ENCODE assay signal across 35 cellular contexts in genomic region chr4:84931274-84931673, GRCh38.
"Had no signal": no experiment of that assay in that cellular context is flagged by ENCODE, and none has a peak within 500 bp of the region (broad histone marks: within the 10 kb centered on the region; RNA-seq: fewer than 3 reads in every experiment).

No MANE protein-coding gene starts in this region.

- H3K36me3 ChIP-seq: MG63, Peyer's patch had no signal

- H3K4me1 Mint-ChIP-seq: activated CD4-positive, alpha-beta memory T cell treated with anti-CD3 and anti-CD28 coated beads, Interleukin-2, amount 10 ng/mL, durations not matched to agents 7 days and 5 days; activated CD8-positive, alpha-beta memory T cell treated with anti-CD3 and anti-CD28 coated beads, Interleukin-2, amount 10 ng/mL, durations not matched to agents 7 days and 5 days; activated naive CD8-positive, alpha-beta T cell treated with anti-CD3 and anti-CD28 coated beads for 36 hours had no signal

- H3K4me3 Mint-ChIP-seq: activated CD4-positive, alpha-beta memory T cell treated with anti-CD3 and anti-CD28 coated beads, Interleukin-2, amount 10 ng/mL, durations not matched to agents 7 days and 5 days; activated CD8-positive, alpha-beta memory T cell treated with anti-CD3 and anti-CD28 coated beads, Interleukin-2, amount 10 ng/mL, durations not matched to agents 7 days and 5 days; activated naive CD8-positive, alpha-beta T cell treated with anti-CD3 and anti-CD28 coated beads for 36 hours; T-helper 1 cell treated with Interleukin-12 subunit alpha and Interleukin-12 subunit beta and Interleukin-4 antibody, amounts not matched to agents 30 μg/mL and 1 μg/mL, for 36 hours; T-helper 2 cell treated with Interferon-gamma antibody and Interleukin-4, amounts not matched to agents 5 μg/mL and 100 μg/mL, for 36 hours had no signal

- H3K9me3 ChIP-seq: ascending aorta, MG63, Peyer's patch, SJSA1, SK-N-SH had no signal

- H3K27ac ChIP-seq: Peyer's patch, SJSA1 had no signal

- ATAC-seq: activated CD8-positive, alpha-beta memory T cell treated with anti-CD3 and anti-CD28 coated beads, Interleukin-2, amount 10 ng/mL, durations not matched to agents 7 days and 5 days; PC-3 had no signal

- H3K4me1 ChIP-seq: Peyer's patch, SJSA1 had no signal

- H3K27me3 ChIP-seq: ascending aorta, MG63, Peyer's patch, SJSA1 had no signal

- H3K27me3 Mint-ChIP-seq: activated CD4-positive, alpha-beta memory T cell treated with anti-CD3 and anti-CD28 coated beads, Interleukin-2, amount 10 ng/mL, durations not matched to agents 7 days and 5 days; activated CD8-positive, alpha-beta memory T cell treated with anti-CD3 and anti-CD28 coated beads, Interleukin-2, amount 10 ng/mL, durations not matched to agents 7 days and 5 days; activated naive CD8-positive, alpha-beta T cell treated with anti-CD3 and anti-CD28 coated beads for 36 hours had no signal

- FAIRE-seq: TTC549 had no signal

- H3K9ac ChIP-seq: SK-N-SH had no signal

- H3K4me3 ChIP-seq: ascending aorta, MG63, Peyer's patch, SJSA1 had no signal

- H3K36me3 Mint-ChIP-seq: activated CD8-positive, alpha-beta memory T cell treated with anti-CD3 and anti-CD28 coated beads, Interleukin-2, amount 10 ng/mL, durations not matched to agents 7 days and 5 days; activated naive CD8-positive, alpha-beta T cell treated with anti-CD3 and anti-CD28 coated beads for 36 hours had no signal

- H3K9me3 Mint-ChIP-seq: activated CD4-positive, alpha-beta memory T cell treated with anti-CD3 and anti-CD28 coated beads, Interleukin-2, amount 10 ng/mL, durations not matched to agents 7 days and 5 days; T-helper 1 cell treated with Interleukin-12 subunit alpha and Interleukin-12 subunit beta and Interleukin-4 antibody, amounts not matched to agents 30 μg/mL and 1 μg/mL, for 36 hours; T-helper 2 cell treated with Interferon-gamma antibody and Interleukin-4, amounts not matched to agents 5 μg/mL and 100 μg/mL, for 36 hours had no signal

- H3K4me2 ChIP-seq: SK-N-SH had no signal

- H3K27ac Mint-ChIP-seq: activated CD4-positive, alpha-beta memory T cell treated with anti-CD3 and anti-CD28 coated beads, Interleukin-2, amount 10 ng/mL, durations not matched to agents 7 days and 5 days; activated CD8-positive, alpha-beta memory T cell treated with anti-CD3 and anti-CD28 coated beads, Interleukin-2, amount 10 ng/mL, durations not matched to agents 7 days and 5 days; activated naive CD8-positive, alpha-beta T cell treated with anti-CD3 and anti-CD28 coated beads for 36 hours; T-helper 1 cell treated with Interleukin-12 subunit alpha and Interleukin-12 subunit beta and Interleukin-4 antibody, amounts not matched to agents 30 μg/mL and 1 μg/mL, for 36 hours; T-helper 2 cell treated with Interferon-gamma antibody and Interleukin-4, amounts not matched to agents 5 μg/mL and 100 μg/mL, for 36 hours had no signal

- DNase-seq: activated CD4-positive, alpha-beta memory T cell treated with anti-CD3 and anti-CD28 coated beads, Interleukin-2, amount 10 ng/mL, durations not matched to agents 7 days and 5 days; activated CD4-positive, alpha-beta T cell treated with anti-CD3 and anti-CD28 coated beads for 1 hour; activated CD4-positive, alpha-beta T cell treated with anti-CD3 and anti-CD28 coated beads for 48 hours; activated CD4-positive, CD25-positive, alpha-beta regulatory T cell; activated CD8-positive, alpha-beta memory T cell treated with anti-CD3 and anti-CD28 coated beads for 24 hours; activated CD8-positive, alpha-beta memory T cell treated with anti-CD3 and anti-CD28 coated beads, Interleukin-2, amount 10 ng/mL, durations not matched to agents 7 days and 5 days; activated CD8-positive, alpha-beta memory T cell treated with anti-CD3 and anti-CD28 coated beads, Interleukin-2, amount 50 U/mL, for 48 hours; activated effector memory CD4-positive, alpha-beta T cell treated with anti-CD3 and anti-CD28 coated beads, Interleukin-2, amount 50 U/mL, for 16 hours; activated naive CD4-positive, alpha-beta T cell; activated naive CD4-positive, alpha-beta T cell treated with anti-CD3 and anti-CD28 coated beads, Interleukin-2, amount 50 U/mL, for 16 hours; activated naive CD8-positive, alpha-beta T cell treated with anti-CD3 and anti-CD28 coated beads for 36 hours; activated T-cell treated with anti-CD3 and anti-CD28 coated beads, Interleukin-2, amount 50 U/mL, for 48 hours; amygdala; Kasumi-1; KG1; MG63; NCI-H1048; NCI-H1105 treated with DMSO at 0.1 percent for 48 hours; NCI-H1436; NCI-H1694; NCI-H1930; NCI-H2081 treated with DMSO at 0.1 percent for 48 hours; NCI-H345; NCI-H524 treated with DMSO at 0.1 percent for 48 hours; NK-92 treated with Interleukin-12 subunit alpha and Interleukin-12 subunit beta, amount 100 ng/mL, for 24 hours; PC-3; Peyer's patch; RPMI8226; SHP77 treated with DMSO at 0.1 percent for 48 hours; SK-N-SH had no signal
